In the genomic region with DNA sequence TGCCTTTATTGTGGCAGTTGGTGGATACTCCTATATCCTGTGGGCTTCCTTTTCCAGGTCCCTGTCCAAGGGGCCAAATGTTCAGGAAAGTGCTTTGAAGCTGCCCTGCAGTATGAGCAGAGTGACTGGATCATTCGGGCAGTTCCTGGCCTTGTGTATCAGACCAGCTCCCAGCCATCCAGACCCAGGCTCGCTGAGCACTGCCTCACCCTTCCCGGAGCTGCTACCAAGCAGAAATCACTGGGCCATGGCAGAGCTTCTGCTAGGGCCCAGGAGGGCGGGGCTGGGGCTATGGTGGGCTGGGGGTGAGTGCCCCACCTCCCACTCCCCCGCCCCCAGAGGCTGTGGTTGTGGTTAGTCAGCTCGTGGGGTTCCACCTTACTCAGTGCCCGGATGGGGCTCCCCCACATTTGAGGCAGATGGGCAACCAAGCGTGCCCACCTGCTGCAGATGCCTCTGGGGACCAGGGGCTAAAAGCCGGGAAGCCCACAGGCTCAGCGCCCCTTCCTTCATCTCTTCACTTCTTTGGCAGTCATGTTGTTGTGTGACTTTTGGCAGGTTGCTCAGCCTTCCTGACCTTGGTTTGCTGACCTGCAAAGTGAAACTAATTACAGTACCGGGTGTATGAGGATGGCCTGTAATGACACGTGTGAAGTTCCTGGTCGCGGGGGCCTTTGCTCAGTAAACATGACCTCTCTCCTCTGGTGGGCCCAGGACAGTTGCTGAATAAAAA, we compare ENCODE assay signal across 8 cellular contexts. TPM values are rescaled to one million over a fixed set of nuclear protein-coding genes. Genes with fewer than 3 reads are reported as not detected.
A peak's percentile ranks its signal among the peaks of the same experiment; 100 is the strongest.
DNase-seq lines count a peak whose midpoint lies in the region; ATAC-seq and TF ChIP-seq lines count a peak whose summit lies in the region.

No MANE protein-coding gene starts in this region.

- H3F3A ChIP-seq in MM.1S (ENCODE audit: insufficient read depth, low read length) (no peaks in the 10 kb centered on the region), PC-9 (ENCODE audit: insufficient read depth, low read depth) (no peaks in the 10 kb centered on the region)

- CTCF ChIA-PET in PC-9 (lab: Charles Lee) = no interaction called here

- intact Hi-C loops in PC-9 (cut with micrococcal nuclease; ENCODE audit: unreplicated experiment) = no loop called here

- H3K4me3 ChIP-seq in MM.1S (ENCODE audit: low read length) (no peak overlapping the region), PC-9 (no peak overlapping the region)

- H3K79me2 ChIP-seq in MM.1S (ENCODE audit: low read length) = no peaks in the 10 kb centered on the region
- H3K79me2 ChIP-seq in PC-9 (ENCODE audit: low read depth) = no peaks in the 10 kb centered on the region

- H2AFZ ChIP-seq in MM.1S (ENCODE audit: low read length) (peak overlapping the region; percentile 67), PC-9 (no peak overlapping the region)

- ATAC-seq in GM18498 (IDR thresholded peaks at IDR 0.05; ENCODE audit: unreplicated experiment) (peak; percentile 57), GM21717 (IDR thresholded peaks at IDR 0.05; ENCODE audit: unreplicated experiment) (peak; percentile 46)

- H3K27ac ChIP-seq in MM.1S (ENCODE audit: low read length) (no peak overlapping the region), PC-9 (no peak overlapping the region)

- H3K4me2 ChIP-seq in MM.1S (ENCODE audit: low read depth, low read length) = peak overlapping the region; percentile 48; the same call in 1 of the 2 replicates
- H3K4me2 ChIP-seq in PC-9 = no peak overlapping the region

- H3K9me3 ChIP-seq in MM.1S (replicated peaks; ENCODE audit: insufficient read depth, low read length) (no peaks in the 10 kb centered on the region), PC-9 (ENCODE audit: insufficient read depth, low read depth) (no peaks in the 10 kb centered on the region)

- peak overlapping the region; percentile 57 for H3K4me3 Mint-ChIP-seq in stimulated activated naive CD8-positive, alpha-beta T cell treated with anti-CD3 and anti-CD28 coated beads, Interleukin-15, Interleukin-2, amounts not matched to agents 100 ng/mL and 50 ng/mL, for 24 hours

- H3K36me3 Mint-ChIP-seq in stimulated activated naive CD8-positive, alpha-beta T cell treated with anti-CD3 and anti-CD28 coated beads, Interleukin-15, Interleukin-2, amounts not matched to agents 100 ng/mL and 50 ng/mL, for 24 hours (ENCODE audit: low read depth) = peaks cover 3% of the 10 kb centered on the region

- H3K9me2 ChIP-seq in MM.1S (replicated peaks; ENCODE audit: insufficient read depth, low read length) = no peaks in the 10 kb centered on the region
- no peaks in the 10 kb centered on the region for H3K9me2 ChIP-seq in PC-9 (ENCODE audit: insufficient read depth)

- no peak for TF ChIP-seq CTCF in MM.1S (IDR thresholded peaks at IDR 0.05; ENCODE audit: low read length)
- no peak for TF ChIP-seq CTCF in PC-9 (conservative IDR thresholded peaks at IDR 0.05)

- peaks cover 29% of the 10 kb centered on the region for H3K27me3 Mint-ChIP-seq in stimulated activated naive CD8-positive, alpha-beta T cell treated with anti-CD3 and anti-CD28 coated beads, Interleukin-15, Interleukin-2, amounts not matched to agents 100 ng/mL and 50 ng/mL, for 24 hours

- peaks cover 12% of the 10 kb centered on the region for H3K4me1 ChIP-seq in MM.1S (ENCODE audit: low read length)
- H3K4me1 ChIP-seq in PC-9 (replicated peaks; ENCODE audit: insufficient read depth) = no peaks in the 10 kb centered on the region; the same call in 1 of the 2 replicates

- no TSS peak for BruUV-seq in PC-9 (replicated peaks; lab: Mats Ljungman, UMichigan)

- H3K9ac ChIP-seq in MM.1S (ENCODE audit: low read length) = no peak overlapping the region

- peaks cover 70% of the 10 kb centered on the region for H3K4me1 Mint-ChIP-seq in stimulated activated naive CD8-positive, alpha-beta T cell treated with anti-CD3 and anti-CD28 coated beads, Interleukin-15, Interleukin-2, amounts not matched to agents 100 ng/mL and 50 ng/mL, for 24 hours (ENCODE audit: low read depth)

- POLR2A ChIA-PET in PC-9 (lab: Charles Lee; ENCODE audit: unreplicated experiment) = interaction anchor here (0.6 kb wide), 1 partner anchor 274 kb away, joined by 5 read pairs; no protein-coding TSS in a partner anchor

- H3K9me3 Mint-ChIP-seq in stimulated activated naive CD8-positive, alpha-beta T cell treated with anti-CD3 and anti-CD28 coated beads, Interleukin-15, Interleukin-2, amounts not matched to agents 100 ng/mL and 50 ng/mL, for 24 hours = no peaks in the 10 kb centered on the region

- H3K27ac Mint-ChIP-seq in stimulated activated naive CD8-positive, alpha-beta T cell treated with anti-CD3 and anti-CD28 coated beads, Interleukin-15, Interleukin-2, amounts not matched to agents 100 ng/mL and 50 ng/mL, for 24 hours = peak overlapping the region; percentile 88

- peak; percentile 59 for DNase-seq in MM.1S
- DNase-seq in dermis blood vessel endothelial cell = peak; percentile 45
- no peak for DNase-seq in DMS 273 treated with DMSO at 0.1 percent for 48 hours (lab: John Stamatoyannopoulos, UW)
- DNase-seq in PC-9 = no peak
- DNase-seq in cerebellar cortex (ENCODE audit: low spot score) = no peak

- no peaks in the 10 kb centered on the region for H3K36me3 ChIP-seq in MM.1S (replicated peaks; ENCODE audit: insufficient read depth, low read length)
- no peaks in the 10 kb centered on the region for H3K36me3 ChIP-seq in PC-9 (ENCODE audit: low read depth)

- H3K27me3 ChIP-seq in MM.1S (replicated peaks; ENCODE audit: insufficient read depth, low read length) (peaks cover 33% of the 10 kb centered on the region), PC-9 (ENCODE audit: insufficient read depth, low read depth) (peaks cover 48% of the 10 kb centered on the region)

- H4K20me1 ChIP-seq in MM.1S (ENCODE audit: insufficient read depth, low read length) = no peaks in the 10 kb centered on the region
- 0 out of 2 replicates have a peak, but pooled peaks cover 5% of the 10 kb centered on the region for H4K20me1 ChIP-seq in PC-9 (ENCODE audit: insufficient read depth)

RNA-seq across cellular contexts. Expression of gene LRRC32, which starts 2.0 kb away (rescaled TPM):
- 80.8 and 98.6 TPM in 2 replicates for total RNA-seq in dermis blood vessel endothelial cell
- 0.53 TPM in 1 of 2 replicates, not detected in the other for total RNA-seq in PC-9 (2021)

Comparison
In these comparisons a context has a peak if more than half of its experiments do, and no peak if none do; other contexts are left out.
1. DNase-seq: peak in MM.1S (single experiment) and dermis blood vessel endothelial cell (single experiment); none in DMS 273 treated with DMSO at 0.1 percent for 48 hours (single experiment), PC-9 (0 of 2) and cerebellar cortex (single experiment).
2. RNA of gene LRRC32, which starts 2.0 kb away (total RNA-seq): 80.8 to 98.6 TPM in dermis blood vessel endothelial cell; 0.53 TPM in PC-9; every median in the first group is over 10 times any median in the second.